ENCODE assay signal across 19 cellular contexts in genomic region chr17:57585341-57586098, GRCh38.
DNase-seq lines count a peak whose midpoint lies in the region; ATAC-seq and TF ChIP-seq lines count a peak whose summit lies in the region.
"Had no signal": no experiment of that assay in that cellular context is flagged by ENCODE, and none has a peak within 500 bp of the region (broad histone marks: within the 10 kb centered on the region; RNA-seq: fewer than 3 reads in every experiment).

No MANE protein-coding gene starts in this region.

- no peak for TF ChIP-seq CTCF in activated CD8-positive, alpha-beta T cell treated with anti-CD3 and anti-CD28 coated beads for 36 hours (IDR thresholded peaks at IDR 0.05)

- H3K4me1 Mint-ChIP-seq in activated CD8-positive, alpha-beta T cell treated with anti-CD3 and anti-CD28 coated beads for 36 hours (ENCODE audit: low read depth) = peaks cover 6% of the 10 kb centered on the region
- H3K4me1 Mint-ChIP-seq in activated CD8-positive, alpha-beta T cell treated with anti-CD3 and anti-CD28 coated beads, Interleukin-2, amount 10 ng/mL, durations not matched to agents 7 days and 5 days (ENCODE audit: low read depth) = peaks cover 2% of the 10 kb centered on the region
- H3K4me1 Mint-ChIP-seq: activated CD4-positive, alpha-beta memory T cell treated with anti-CD3 and anti-CD28 coated beads, Interleukin-2, amount 10 ng/mL, durations not matched to agents 7 days and 5 days; stimulated activated memory B cell treated with anti-CD40 and anti-IgM and Interleukin-4, amounts not matched to agents 10 μg/mL and 1 μg/mL and 100 μg/mL, for 72 hours had no signal

- no peak overlapping the region for H3K4me3 ChIP-seq in aorta (ENCODE audit: low read length in 2 of 2)
- H3K4me3 ChIP-seq: A549, GM12878, K562 had no signal

- no peak for ATAC-seq in activated CD8-positive, alpha-beta T cell treated with anti-CD3 and anti-CD28 coated beads for 36 hours
- ATAC-seq in activated CD8-positive, alpha-beta T cell treated with anti-CD3 and anti-CD28 coated beads, Interleukin-2, amount 10 ng/mL, durations not matched to agents 7 days and 5 days = no peak
- peak; percentile 67 for ATAC-seq in aorta (ENCODE audit: low FRiP score)
- ATAC-seq: A549; GM12878; K562; stimulated activated memory B cell treated with anti-CD40 and anti-IgM and Interleukin-4, amounts not matched to agents 10 μg/mL and 1 μg/mL and 100 μg/mL, for 72 hours had no signal

- H3K4me1 ChIP-seq in aorta (ENCODE audit: control insufficient read depth in 1 of 2, insufficient read depth in 2 of 2, low read length in 2 of 2) = peaks cover 0 to 5% of the 10 kb centered on the region in 2 donors

- H3K27me3 ChIP-seq in layer of hippocampus (ENCODE audit: control insufficient read depth, insufficient read depth, low read length) (no peaks in the 10 kb centered on the region), aorta (ENCODE audit: control insufficient read depth in 1 of 2, insufficient read depth in 2 of 2, low read length in 1 of 2) (no peaks in the 10 kb centered on the region)

- 10 to 12% methylated on average over 20 of the region's 20 CpGs for WGBS in aorta, 2 donors

- intact Hi-C loops in activated CD8-positive, alpha-beta T cell treated with anti-CD3 and anti-CD28 coated beads for 36 hours (cut with micrococcal nuclease) = no loop called here
- intact Hi-C loops in aorta (cut with DNase I) = no loop called here

- no peaks in the 10 kb centered on the region for H3K36me3 ChIP-seq in aorta (ENCODE audit: control insufficient read depth in 1 of 2, insufficient read depth in 2 of 2, low read length in 1 of 2)

- DNase-seq in activated CD8-positive, alpha-beta T cell treated with anti-CD3 and anti-CD28 coated beads for 36 hours = no peak
- DNase-seq in activated CD8-positive, alpha-beta T cell treated with anti-CD3 and anti-CD28 coated beads, Interleukin-2, amount 10 ng/mL, durations not matched to agents 7 days and 5 days = no peak
- DNase-seq in NCI-H82 (lab: John Stamatoyannopoulos, UW) (peak; percentile 70), aorta (peak in 1 of 2 donors; percentile 56), T-helper 2 cell (no peak), NCI-H2196 (lab: John Stamatoyannopoulos, UW; ENCODE audit: unreplicated experiment) (no peak)
- DNase-seq in stimulated activated CD4-positive, alpha-beta T cell treated with anti-CD3 and anti-CD28 coated beads, Interleukin-1b, Interleukin-23, amount 100 ng/mL, for 48 hours = no peak
- DNase-seq: activated CD4-positive, alpha-beta memory T cell treated with anti-CD3 and anti-CD28 coated beads, Interleukin-2, amount 10 ng/mL, durations not matched to agents 7 days and 5 days; cerebellar nuclear complex; NCI-H1417 treated with DMSO at 0.1 percent for 48 hours; NCI-H524 treated with DMSO at 0.1 percent for 48 hours had no signal

- peak overlapping the region; percentile 52 for H3K27ac Mint-ChIP-seq in activated CD8-positive, alpha-beta T cell treated with anti-CD3 and anti-CD28 coated beads for 36 hours
- no peak overlapping the region for H3K27ac Mint-ChIP-seq in activated CD8-positive, alpha-beta T cell treated with anti-CD3 and anti-CD28 coated beads, Interleukin-2, amount 10 ng/mL, durations not matched to agents 7 days and 5 days
- H3K27ac Mint-ChIP-seq: activated CD4-positive, alpha-beta memory T cell treated with anti-CD3 and anti-CD28 coated beads, Interleukin-2, amount 10 ng/mL, durations not matched to agents 7 days and 5 days; stimulated activated memory B cell treated with anti-CD40 and anti-IgM and Interleukin-4, amounts not matched to agents 10 μg/mL and 1 μg/mL and 100 μg/mL, for 72 hours; type B pancreatic cell had no signal

- no peaks in the 10 kb centered on the region for H3K36me3 Mint-ChIP-seq in activated CD8-positive, alpha-beta T cell treated with anti-CD3 and anti-CD28 coated beads for 36 hours (ENCODE audit: low read depth)
- peaks cover 6% of the 10 kb centered on the region for H3K36me3 Mint-ChIP-seq in activated CD8-positive, alpha-beta T cell treated with anti-CD3 and anti-CD28 coated beads, Interleukin-2, amount 10 ng/mL, durations not matched to agents 7 days and 5 days (ENCODE audit: low read depth)
- H3K36me3 Mint-ChIP-seq: stimulated activated memory B cell treated with anti-CD40 and anti-IgM and Interleukin-4, amounts not matched to agents 10 μg/mL and 1 μg/mL and 100 μg/mL, for 72 hours had no signal

- H3K9me3 Mint-ChIP-seq in activated CD8-positive, alpha-beta T cell treated with anti-CD3 and anti-CD28 coated beads for 36 hours = no peaks in the 10 kb centered on the region
- no peaks in the 10 kb centered on the region for H3K9me3 Mint-ChIP-seq in activated CD8-positive, alpha-beta T cell treated with anti-CD3 and anti-CD28 coated beads, Interleukin-2, amount 10 ng/mL, durations not matched to agents 7 days and 5 days (ENCODE audit: insufficient read depth)
- H3K9me3 Mint-ChIP-seq: activated CD4-positive, alpha-beta memory T cell treated with anti-CD3 and anti-CD28 coated beads, Interleukin-2, amount 10 ng/mL, durations not matched to agents 7 days and 5 days; stimulated activated memory B cell treated with anti-CD40 and anti-IgM and Interleukin-4, amounts not matched to agents 10 μg/mL and 1 μg/mL and 100 μg/mL, for 72 hours; type B pancreatic cell had no signal

- H3K27ac ChIP-seq in layer of hippocampus (ENCODE audit: low read depth, low read length) (peak overlapping the region; percentile 16), aorta (ENCODE audit: low read depth in 1 of 2, low read length in 2 of 2) (peak overlapping the region in 1 of 2 donors; percentile 26)
- H3K27ac ChIP-seq: A549, HL-60, parathyroid adenoma had no signal

- H3K27me3 Mint-ChIP-seq in activated CD8-positive, alpha-beta T cell treated with anti-CD3 and anti-CD28 coated beads for 36 hours = no peaks in the 10 kb centered on the region
- no peaks in the 10 kb centered on the region for H3K27me3 Mint-ChIP-seq in activated CD8-positive, alpha-beta T cell treated with anti-CD3 and anti-CD28 coated beads, Interleukin-2, amount 10 ng/mL, durations not matched to agents 7 days and 5 days (ENCODE audit: low read depth)
- H3K27me3 Mint-ChIP-seq: activated CD4-positive, alpha-beta memory T cell treated with anti-CD3 and anti-CD28 coated beads, Interleukin-2, amount 10 ng/mL, durations not matched to agents 7 days and 5 days; stimulated activated memory B cell treated with anti-CD40 and anti-IgM and Interleukin-4, amounts not matched to agents 10 μg/mL and 1 μg/mL and 100 μg/mL, for 72 hours; type B pancreatic cell had no signal

- POLR2A ChIA-PET in activated CD8-positive, alpha-beta T cell treated with anti-CD3 and anti-CD28 coated beads for 36 hours (lab: Charles Lee) = interaction anchor here (1.2 kb wide), 1 partner anchor 12 kb away, joined by 3 read pairs; no protein-coding TSS in a partner anchor
- POLR2A ChIA-PET in activated CD8-positive, alpha-beta T cell treated with anti-CD3 and anti-CD28 coated beads, Interleukin-2, amount 10 ng/mL, durations not matched to agents 7 days and 5 days (lab: Charles Lee) = no interaction called here

- no peak overlapping the region for H3K4me3 Mint-ChIP-seq in activated CD8-positive, alpha-beta T cell treated with anti-CD3 and anti-CD28 coated beads for 36 hours
- no peak overlapping the region for H3K4me3 Mint-ChIP-seq in activated CD8-positive, alpha-beta T cell treated with anti-CD3 and anti-CD28 coated beads, Interleukin-2, amount 10 ng/mL, durations not matched to agents 7 days and 5 days
- H3K4me3 Mint-ChIP-seq: activated CD4-positive, alpha-beta memory T cell treated with anti-CD3 and anti-CD28 coated beads, Interleukin-2, amount 10 ng/mL, durations not matched to agents 7 days and 5 days; stimulated activated memory B cell treated with anti-CD40 and anti-IgM and Interleukin-4, amounts not matched to agents 10 μg/mL and 1 μg/mL and 100 μg/mL, for 72 hours; type B pancreatic cell had no signal

- CTCF ChIA-PET in activated CD8-positive, alpha-beta T cell treated with anti-CD3 and anti-CD28 coated beads for 36 hours (lab: Charles Lee) = interaction anchor here (1.1 to 1.3 kb wide), 2 partner anchors 85 to 343 kb away, joined by 3 to 6 read pairs; no protein-coding TSS in a partner anchor
- CTCF ChIA-PET in activated CD8-positive, alpha-beta T cell treated with anti-CD3 and anti-CD28 coated beads, Interleukin-2, amount 10 ng/mL, durations not matched to agents 7 days and 5 days (lab: Charles Lee) = interaction anchor here (0.6 to 2.8 kb wide), 6 partner anchors 12 to 103 kb away, joined by 3 to 11 read pairs (median 3); no protein-coding TSS in a partner anchor

- no peaks in the 10 kb centered on the region for H3K9me3 ChIP-seq in aorta (ENCODE audit: control insufficient read depth, low read length)
- H3K9me3 ChIP-seq: A549 had no signal
